12 cellular contexts compared by ENCODE assay signal in the genomic region with DNA sequence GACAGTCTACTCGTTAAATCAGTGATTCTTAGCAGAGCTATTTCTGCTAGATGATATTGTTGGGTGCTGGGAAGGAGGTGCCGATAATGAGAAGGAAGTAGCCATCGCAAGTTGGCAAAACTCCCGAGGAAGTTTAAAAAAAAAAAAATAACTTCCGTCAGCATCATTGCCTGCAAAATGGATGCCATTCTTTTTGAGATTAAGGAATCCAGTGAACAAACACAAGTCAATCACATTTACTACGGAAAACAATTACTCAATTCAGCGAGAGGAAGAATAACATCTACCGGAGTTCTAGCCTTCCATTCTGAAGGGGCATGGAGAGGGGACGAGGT.
A peak's percentile ranks its signal among the peaks of the same experiment; 100 is the strongest.
DNase-seq lines count a peak whose midpoint lies in the region; ATAC-seq and TF ChIP-seq lines count a peak whose summit lies in the region.
"Had no signal": no experiment of that assay in that cellular context is flagged by ENCODE, and none has a peak within 500 bp of the region (broad histone marks: within the 10 kb centered on the region; RNA-seq: fewer than 3 reads in every experiment).

No MANE protein-coding gene starts in this region.

- H3F3A ChIP-seq in SK-N-SH (replicated peaks; ENCODE audit: insufficient read depth): no peaks in the 10 kb centered on the region

- H3K4me1 ChIP-seq in SK-N-SH (ENCODE audit: control insufficient read depth in 1 of 2, insufficient read depth in 2 of 2, low read depth in 1 of 2, low read length in 1 of 2): peaks cover 0 to 5% of the 10 kb centered on the region in 2 experiments; a peak in 1 of 4 replicates
- H3K4me1 ChIP-seq in parathyroid adenoma: peaks cover 8% of the 10 kb centered on the region

- POLR2A ChIA-PET in SK-N-SH (lab: Yijun Ruan, JAX): no interaction called here

- ATAC-seq in SK-N-SH treated with all-trans-retinoic acid at 6 μM for 48 hours: no peak

- no peaks in the 10 kb centered on the region for H3K27me3 ChIP-seq in SK-N-SH (ENCODE audit: insufficient read depth)
- H3K27me3 ChIP-seq in parathyroid adenoma (ENCODE audit: control insufficient read depth, insufficient read depth, low read length): no peaks in the 10 kb centered on the region

- H3K9ac ChIP-seq in SK-N-SH: no peak overlapping the region
- no peak overlapping the region for H3K9ac ChIP-seq in parathyroid adenoma

- no peak overlapping the region for H3K27ac ChIP-seq in SK-N-SH (ENCODE audit: low read depth in 2 of 2, low read length in 1 of 2)
- H3K27ac ChIP-seq in KOPT-K1 (ENCODE audit: low read depth, low read length, poor library complexity, severe bottlenecking): peak overlapping the region; percentile 83
- H3K27ac ChIP-seq in parathyroid adenoma: no peak overlapping the region
- H3K27ac ChIP-seq: 22Rv1 had no signal

- H3K9me3 ChIP-seq in SK-N-SH (no peaks in the 10 kb centered on the region), KOPT-K1 (ENCODE audit: insufficient read depth, low read length, poor library complexity, severe bottlenecking) (no peaks in the 10 kb centered on the region), parathyroid adenoma (ENCODE audit: control insufficient read depth, low read length) (no peaks in the 10 kb centered on the region)

- H2AFZ ChIP-seq in SK-N-SH (ENCODE audit: low read depth) (no peak overlapping the region), parathyroid adenoma (no peak overlapping the region)

- no peaks in the 10 kb centered on the region for H3K79me2 ChIP-seq in SK-N-SH (ENCODE audit: insufficient read depth)
- H3K79me2 ChIP-seq in parathyroid adenoma: no peaks in the 10 kb centered on the region

- no peaks in the 10 kb centered on the region for H4K20me1 ChIP-seq in SK-N-SH (ENCODE audit: insufficient read depth)

- DNase-seq in SK-N-SH (no peak), astrocyte of the hippocampus (ENCODE audit: low read depth, low spot score) (peak; percentile 23), GM20000 (ENCODE audit: low spot score) (no peak), DMS153 (lab: John Stamatoyannopoulos, UW) (no peak)
- no peak for DNase-seq in stimulated activated CD8-positive, alpha-beta memory T cell treated with anti-CD3 and anti-CD28 coated beads, Interleukin-4, amount 100 ng/mL, for 48 hours
- DNase-seq: activated naive CD4-positive, alpha-beta T cell treated with anti-CD3 and anti-CD28 coated beads, Interleukin-2, amount 50 U/mL, for 16 hours; EL; stimulated activated naive CD4-positive, alpha-beta T cell treated with Interleukin-2 at 50 U/mL for 16 hours had no signal

- H3K4me2 ChIP-seq in SK-N-SH: 0 out of 2 replicates have a peak overlapping the region, but pooled peaks have one; percentile 47
- H3K4me2 ChIP-seq in parathyroid adenoma (ENCODE audit: low read length): peak overlapping the region; percentile 9

- WGBS in SK-N-SH (ENCODE audit: low lambda C conversion rate): 17% methylated on average over 9 of the region's 9 CpGs

- TF ChIP-seq CTCF in SK-N-SH (IDR thresholded peaks at IDR 0.05) (no peak), parathyroid adenoma (IDR thresholded peaks at IDR 0.05) (no peak), GM20000 (IDR thresholded peaks at IDR 0.05; ENCODE audit: extremely low read depth, missing control alignments) (no peak)

- H3K4me3 ChIP-seq in SK-N-SH (ENCODE audit: low read depth in 2 of 2, low read length in 1 of 2) (peak overlapping the region; percentile 14 to 19; a peak in 3 of 4 replicates), parathyroid adenoma (ENCODE audit: low read depth, low read length) (no peak overlapping the region)

- CTCF ChIA-PET in SK-N-SH (lab: Yijun Ruan, JAX): interaction anchor here (1.0 kb wide), 1 partner anchor 24 kb away, joined by 3 read pairs; no protein-coding TSS in a partner anchor

- H3K36me3 ChIP-seq in SK-N-SH (replicated peaks in 1 of 2; ENCODE audit: control insufficient read depth in 1 of 2, insufficient read depth in 2 of 2, low read length in 1 of 2) (no peaks in the 10 kb centered on the region), KOPT-K1 (ENCODE audit: insufficient read depth, low read length) (no peaks in the 10 kb centered on the region), parathyroid adenoma (ENCODE audit: control insufficient read depth, insufficient read depth, low read length) (no peaks in the 10 kb centered on the region)

- H3K9me2 ChIP-seq in SK-N-SH: no peaks in the 10 kb centered on the region

- TF ChIP-seq RAD21 in SK-N-SH (IDR thresholded peaks at IDR 0.05; ENCODE audit: low read length): no peak

- no peak for TF ChIP-seq EP300 in SK-N-SH (IDR thresholded peaks at IDR 0.05; ENCODE audit: borderline replicate concordance in 1 of 2, low read depth in 1 of 2, low read length in 1 of 2)

TF ChIP-seq in SK-N-SH, 30 proteins besides CTCF, POLR2A, EP300 and RAD21 (continues in another document):
- no peak for TF ChIP-seq ZBTB33 (IDR thresholded peaks at IDR 0.05; ENCODE audit: borderline replicate concordance, low read depth)
- TF ChIP-seq ELF1 (IDR thresholded peaks at IDR 0.05): no peak
- TF ChIP-seq TAF1 (IDR thresholded peaks at IDR 0.05; ENCODE audit: borderline replicate concordance, low read depth, low read length): no peak
- TF ChIP-seq MXI1 (IDR thresholded peaks at IDR 0.05; ENCODE audit: low read depth, low read length): no peak
- no peak for TF ChIP-seq TEAD4 (IDR thresholded peaks at IDR 0.05; ENCODE audit: borderline replicate concordance, insufficient read depth)
- TF ChIP-seq FOXM1 (IDR thresholded peaks at IDR 0.05; ENCODE audit: low read depth): no peak
- TF ChIP-seq TCF12 (IDR thresholded peaks at IDR 0.05): no peak

TF ChIP-seq in SK-N-SH treated with all-trans-retinoic acid at 6 μM for 48 hours, 23 proteins besides CTCF, POLR2A, EP300 and RAD21:
- TF ChIP-seq CSDC2 (CRISPR knock-in tag; IDR thresholded peaks at IDR 0.05) (no peak), TCF4 (CRISPR knock-in tag; IDR thresholded peaks at IDR 0.05; ENCODE audit: borderline replicate concordance) (no peak), ISL1 (CRISPR knock-in tag; IDR thresholded peaks at IDR 0.05) (no peak), ZFP30 (CRISPR knock-in tag; IDR thresholded peaks at IDR 0.05) (no peak), PATZ1 (CRISPR knock-in tag; IDR thresholded peaks at IDR 0.05; ENCODE audit: borderline replicate concordance) (no peak), OSR1 (CRISPR knock-in tag; IDR thresholded peaks at IDR 0.05) (no peak), BACH2 (CRISPR knock-in tag; IDR thresholded peaks at IDR 0.05; ENCODE audit: borderline replicate concordance) (no peak)
- TF ChIP-seq, protein P1, sequence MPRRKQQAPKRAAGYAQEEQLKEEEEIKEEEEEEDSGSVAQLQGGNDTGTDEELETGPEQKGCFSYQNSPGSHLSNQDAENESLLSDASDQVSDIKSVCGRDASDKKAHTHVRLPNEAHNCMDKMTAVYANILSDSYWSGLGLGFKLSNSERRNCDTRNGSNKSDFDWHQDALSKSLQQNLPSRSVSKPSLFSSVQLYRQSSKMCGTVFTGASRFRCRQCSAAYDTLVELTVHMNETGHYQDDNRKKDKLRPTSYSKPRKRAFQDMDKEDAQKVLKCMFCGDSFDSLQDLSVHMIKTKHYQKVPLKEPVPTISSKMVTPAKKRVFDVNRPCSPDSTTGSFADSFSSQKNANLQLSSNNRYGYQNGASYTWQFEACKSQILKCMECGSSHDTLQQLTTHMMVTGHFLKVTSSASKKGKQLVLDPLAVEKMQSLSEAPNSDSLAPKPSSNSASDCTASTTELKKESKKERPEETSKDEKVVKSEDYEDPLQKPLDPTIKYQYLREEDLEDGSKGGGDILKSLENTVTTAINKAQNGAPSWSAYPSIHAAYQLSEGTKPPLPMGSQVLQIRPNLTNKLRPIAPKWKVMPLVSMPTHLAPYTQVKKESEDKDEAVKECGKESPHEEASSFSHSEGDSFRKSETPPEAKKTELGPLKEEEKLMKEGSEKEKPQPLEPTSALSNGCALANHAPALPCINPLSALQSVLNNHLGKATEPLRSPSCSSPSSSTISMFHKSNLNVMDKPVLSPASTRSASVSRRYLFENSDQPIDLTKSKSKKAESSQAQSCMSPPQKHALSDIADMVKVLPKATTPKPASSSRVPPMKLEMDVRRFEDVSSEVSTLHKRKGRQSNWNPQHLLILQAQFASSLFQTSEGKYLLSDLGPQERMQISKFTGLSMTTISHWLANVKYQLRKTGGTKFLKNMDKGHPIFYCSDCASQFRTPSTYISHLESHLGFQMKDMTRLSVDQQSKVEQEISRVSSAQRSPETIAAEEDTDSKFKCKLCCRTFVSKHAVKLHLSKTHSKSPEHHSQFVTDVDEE (CRISPR knock-in tag; IDR thresholded peaks at IDR 0.05): no peak
TF ChIP-seq in SK-N-SH treated with all-trans-retinoic acid at 6 μM for 48 hours: peak in this region for 0.
